In genomic region chr1:86515597-86515996, GRCh38 we compare ENCODE assay signal across 8 cellular contexts. TPM values are rescaled to one million over a fixed set of nuclear protein-coding genes. Genes with fewer than 3 reads are reported as not detected.
DNase-seq lines count a peak whose midpoint lies in the region; ATAC-seq and TF ChIP-seq lines count a peak whose summit lies in the region.
"Had no signal": no experiment of that assay in that cellular context is flagged by ENCODE, and none has a peak within 500 bp of the region (broad histone marks: within the 10 kb centered on the region; RNA-seq: fewer than 3 reads in every experiment).

No MANE protein-coding gene starts in this region.

- H3K9me3 ChIP-seq in effector memory CD4-positive, alpha-beta T cell (ENCODE audit: control insufficient read depth, low read length): no peaks in the 10 kb centered on the region

- DNase-seq in NCI-H226 (peak; percentile 38), dermis blood vessel endothelial cell (peak; percentile 62), pons (ENCODE audit: low spot score) (peak; percentile 76)
- no peak for DNase-seq in stimulated activated CD4-positive, alpha-beta T cell treated with anti-CD3 and anti-CD28 coated beads, Interleukin-2, amount 100 ng/mL, for 48 hours
- no peak for DNase-seq in effector memory CD4-positive, alpha-beta T cell
- DNase-seq: T-helper 2 cell had no signal

- TF ChIP-seq CTCF in GM12873 (IDR thresholded peaks at IDR 0.05; ENCODE audit: insufficient read depth, low read depth, low read length, missing control alignments): peak; percentile 33

- H3K27ac ChIP-seq in effector memory CD4-positive, alpha-beta T cell (ENCODE audit: insufficient read depth, low read length, poor library complexity, severe bottlenecking): no peak overlapping the region

- no peaks in the 10 kb centered on the region for H3K4me1 ChIP-seq in effector memory CD4-positive, alpha-beta T cell (ENCODE audit: control insufficient read depth, insufficient read depth, low read length, poor library complexity, severe bottlenecking)

- H3K4me3 ChIP-seq in effector memory CD4-positive, alpha-beta T cell (ENCODE audit: insufficient read depth, low read depth, low read length, poor library complexity, severe bottlenecking): no peak overlapping the region

- no peaks in the 10 kb centered on the region for H3K27me3 ChIP-seq in effector memory CD4-positive, alpha-beta T cell (replicated peaks; ENCODE audit: control insufficient read depth, insufficient read depth, low read length, poor library complexity, severe bottlenecking)

- no peak for ATAC-seq in HG03095 (IDR thresholded peaks at IDR 0.05; ENCODE audit: unreplicated experiment)

- H3K36me3 ChIP-seq in effector memory CD4-positive, alpha-beta T cell (ENCODE audit: control insufficient read depth, insufficient read depth, low read length): no peaks in the 10 kb centered on the region

RNA-seq across cellular contexts. Expression of gene CLCA4, which starts 31.3 kb away (rescaled TPM):
- total RNA-seq in dermis blood vessel endothelial cell: not detected in 2 replicates

RNA-seq across cellular contexts. Expression of gene CLCA1, which starts 46.9 kb away (rescaled TPM):
- total RNA-seq in dermis blood vessel endothelial cell: not detected in 2 replicates

Comparison
In these comparisons a context has a peak if more than half of its experiments do, and no peak if none do; other contexts are left out.
1. DNase-seq: peak in NCI-H226 (single experiment), dermis blood vessel endothelial cell (single experiment) and pons (single experiment); none in stimulated activated CD4-positive, alpha-beta T cell treated with anti-CD3 and anti-CD28 coated beads, Interleukin-2, amount 100 ng/mL, for 48 hours (0 of 2) and effector memory CD4-positive, alpha-beta T cell (0 of 3).